Comparison of ENCODE assay signal across 1 cellular context in the genomic region with DNA sequence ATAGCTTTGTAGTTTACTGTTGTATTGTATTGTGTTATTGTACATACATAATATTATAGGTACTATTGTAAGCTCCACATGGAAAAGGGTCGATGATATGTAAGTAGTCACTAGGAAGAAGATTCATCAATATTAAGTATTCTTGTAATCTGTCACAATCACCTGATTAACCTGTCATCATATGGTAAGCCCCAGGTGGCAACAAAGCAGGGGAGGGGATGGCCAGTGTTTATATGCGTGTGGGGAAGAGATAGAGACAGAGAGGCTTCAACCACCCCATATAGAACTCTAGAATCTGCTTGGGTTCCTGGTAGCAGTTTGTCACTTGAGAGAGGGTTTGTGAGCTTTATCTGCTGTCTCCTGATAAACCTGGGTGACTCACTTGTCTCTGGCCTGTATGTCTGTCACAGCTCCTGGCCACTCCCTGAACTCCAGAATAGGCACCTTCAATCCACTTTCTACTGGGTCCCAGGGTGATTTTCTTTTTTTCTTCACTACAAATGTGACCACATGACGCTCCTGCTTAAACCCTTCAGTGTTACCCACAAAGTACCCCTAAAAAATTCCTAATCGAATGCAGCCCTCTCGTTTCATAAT.
TF ChIP-seq lines count a peak whose summit lies in the region.

No MANE protein-coding gene starts in this region.

TF ChIP-seq in K562, 482 proteins besides CTCF, POLR2A, EP300 and RAD21 (continued from another document):
- TF ChIP-seq ZNF592 (IDR thresholded peaks at IDR 0.05) (peak; percentile 61), ATF4 (CRISPR knock-in tag; IDR thresholded peaks at IDR 0.05) (no peak; the same call in 1 of the 2 replicates), STAT5A (IDR thresholded peaks at IDR 0.05; ENCODE audit: borderline replicate concordance, low read length) (peak; percentile 99), NR2C1 (IDR thresholded peaks at IDR 0.05) (no peak), NR2C1 (tag; IDR thresholded peaks at IDR 0.05) (peak; percentile 61; the same call in 1 of the 2 replicates), ATF7 (IDR thresholded peaks at IDR 0.05) (peak; percentile 90), NCOR1 (IDR thresholded peaks at IDR 0.05) (peak; percentile 99), CBFA2T3 (IDR thresholded peaks at IDR 0.05) (peak; percentile 100), CXXC5 (CRISPR knock-in tag; IDR thresholded peaks at IDR 0.05) (peak; percentile 89), HMGN3 (IDR thresholded peaks at IDR 0.05; ENCODE audit: borderline replicate concordance, extremely low read depth, insufficient read length, low read depth, low read length) (peak; percentile 99), RUNX1 (IDR thresholded peaks at IDR 0.05; ENCODE audit: low read depth) (peak; percentile 75; the same call in 1 of the 2 replicates), ZNF707 (CRISPR knock-in tag; conservative IDR thresholded peaks at IDR 0.05) (peak; percentile 66; the same call in 1 of the 2 replicates), CREB1 (IDR thresholded peaks at IDR 0.05) (peak; percentile 62), CREB1 (CRISPR knock-in tag; IDR thresholded peaks at IDR 0.05) (no peak; the same call in 1 of the 2 replicates), JUND (IDR thresholded peaks at IDR 0.05; ENCODE audit: borderline replicate concordance, low read depth, low read length) (peak; percentile 99), JUND (tag; IDR thresholded peaks at IDR 0.05; ENCODE audit: borderline replicate concordance, low read depth, low read length) (peak; percentile 99), ZNF311 (CRISPR knock-in tag; IDR thresholded peaks at IDR 0.05) (peak; percentile 83), ZBTB1 (CRISPR knock-in tag; IDR thresholded peaks at IDR 0.05; ENCODE audit: borderline replicate concordance, low read depth) (no peak), TCF7 (IDR thresholded peaks at IDR 0.05; ENCODE audit: borderline replicate concordance) (peak; percentile 75; the same call in 1 of the 2 replicates), ZSCAN29 (IDR thresholded peaks at IDR 0.05) (no peak), MTA3 (IDR thresholded peaks at IDR 0.05; ENCODE audit: borderline replicate concordance) (peak; percentile 88), EGR1 (conservative IDR thresholded peaks at IDR 0.05) (peak; percentile 65), AFF1 (IDR thresholded peaks at IDR 0.05; ENCODE audit: low read depth in 1 of 2, partially characterized antibody in 2 of 2) (peak; percentile 43 to 91), TAF9B (IDR thresholded peaks at IDR 0.05; ENCODE audit: partially characterized antibody) (peak; percentile 90)
- TF ChIP-seq, protein P1, sequence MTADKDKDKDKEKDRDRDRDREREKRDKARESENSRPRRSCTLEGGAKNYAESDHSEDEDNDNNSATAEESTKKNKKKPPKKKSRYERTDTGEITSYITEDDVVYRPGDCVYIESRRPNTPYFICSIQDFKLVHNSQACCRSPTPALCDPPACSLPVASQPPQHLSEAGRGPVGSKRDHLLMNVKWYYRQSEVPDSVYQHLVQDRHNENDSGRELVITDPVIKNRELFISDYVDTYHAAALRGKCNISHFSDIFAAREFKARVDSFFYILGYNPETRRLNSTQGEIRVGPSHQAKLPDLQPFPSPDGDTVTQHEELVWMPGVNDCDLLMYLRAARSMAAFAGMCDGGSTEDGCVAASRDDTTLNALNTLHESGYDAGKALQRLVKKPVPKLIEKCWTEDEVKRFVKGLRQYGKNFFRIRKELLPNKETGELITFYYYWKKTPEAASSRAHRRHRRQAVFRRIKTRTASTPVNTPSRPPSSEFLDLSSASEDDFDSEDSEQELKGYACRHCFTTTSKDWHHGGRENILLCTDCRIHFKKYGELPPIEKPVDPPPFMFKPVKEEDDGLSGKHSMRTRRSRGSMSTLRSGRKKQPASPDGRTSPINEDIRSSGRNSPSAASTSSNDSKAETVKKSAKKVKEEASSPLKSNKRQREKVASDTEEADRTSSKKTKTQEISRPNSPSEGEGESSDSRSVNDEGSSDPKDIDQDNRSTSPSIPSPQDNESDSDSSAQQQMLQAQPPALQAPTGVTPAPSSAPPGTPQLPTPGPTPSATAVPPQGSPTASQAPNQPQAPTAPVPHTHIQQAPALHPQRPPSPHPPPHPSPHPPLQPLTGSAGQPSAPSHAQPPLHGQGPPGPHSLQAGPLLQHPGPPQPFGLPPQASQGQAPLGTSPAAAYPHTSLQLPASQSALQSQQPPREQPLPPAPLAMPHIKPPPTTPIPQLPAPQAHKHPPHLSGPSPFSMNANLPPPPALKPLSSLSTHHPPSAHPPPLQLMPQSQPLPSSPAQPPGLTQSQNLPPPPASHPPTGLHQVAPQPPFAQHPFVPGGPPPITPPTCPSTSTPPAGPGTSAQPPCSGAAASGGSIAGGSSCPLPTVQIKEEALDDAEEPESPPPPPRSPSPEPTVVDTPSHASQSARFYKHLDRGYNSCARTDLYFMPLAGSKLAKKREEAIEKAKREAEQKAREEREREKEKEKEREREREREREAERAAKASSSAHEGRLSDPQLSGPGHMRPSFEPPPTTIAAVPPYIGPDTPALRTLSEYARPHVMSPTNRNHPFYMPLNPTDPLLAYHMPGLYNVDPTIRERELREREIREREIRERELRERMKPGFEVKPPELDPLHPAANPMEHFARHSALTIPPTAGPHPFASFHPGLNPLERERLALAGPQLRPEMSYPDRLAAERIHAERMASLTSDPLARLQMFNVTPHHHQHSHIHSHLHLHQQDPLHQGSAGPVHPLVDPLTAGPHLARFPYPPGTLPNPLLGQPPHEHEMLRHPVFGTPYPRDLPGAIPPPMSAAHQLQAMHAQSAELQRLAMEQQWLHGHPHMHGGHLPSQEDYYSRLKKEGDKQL (CRISPR knock-in tag; IDR thresholded peaks at IDR 0.05; ENCODE audit: borderline replicate concordance), result no peak
